In genomic region chrX:103681443-103681842, GRCh38 we compare ENCODE assay signal across 30 cellular contexts. TPM values are rescaled to one million over a fixed set of nuclear protein-coding genes. Genes with fewer than 3 reads are reported as not detected.
"Had no signal": no experiment of that assay in that cellular context is flagged by ENCODE, and none has a peak within 500 bp of the region (broad histone marks: within the 10 kb centered on the region; RNA-seq: fewer than 3 reads in every experiment).

No MANE protein-coding gene starts in this region.

- H3K9me3 ChIP-seq: colonic mucosa, left ventricle myocardium inferior, thoracic aorta, upper lobe of left lung had no signal

- H3K4me3 Mint-ChIP-seq: activated CD4-positive, alpha-beta T cell treated with anti-CD3 and anti-CD28 coated beads, Interleukin-2, amount 10 ng/mL, durations not matched to agents 7 days and 5 days; activated CD8-positive, alpha-beta T cell treated with anti-CD3 and anti-CD28 coated beads, Interleukin-2, amount 10 ng/mL, durations not matched to agents 7 days and 5 days; activated naive CD4-positive, alpha-beta T cell treated with anti-CD3 and anti-CD28 coated beads, Interleukin-2, amount 50 U/mL, for 24 hours; effector memory CD8-positive, alpha-beta T cell; mesothelial cell of epicardium; natural killer cell; stimulated activated naive B cell treated with anti-CD40 and anti-IgM and Interleukin-4, amounts not matched to agents 10 μg/mL and 1 μg/mL and 100 μg/mL, for 72 hours; T-cell; T-helper 2 cell treated with Interferon-gamma antibody and Interleukin-4, amounts not matched to agents 5 μg/mL and 100 μg/mL, for 36 hours had no signal

- H3K9me3 Mint-ChIP-seq: activated CD4-positive, alpha-beta T cell treated with anti-CD3 and anti-CD28 coated beads, Interleukin-2, amount 10 ng/mL, durations not matched to agents 7 days and 5 days; activated naive CD4-positive, alpha-beta T cell treated with anti-CD3 and anti-CD28 coated beads, Interleukin-2, amount 50 U/mL, for 24 hours; effector memory CD8-positive, alpha-beta T cell; natural killer cell; stimulated activated naive B cell treated with anti-CD40 and anti-IgM and Interleukin-4, amounts not matched to agents 10 μg/mL and 1 μg/mL and 100 μg/mL, for 72 hours; T-cell; T-helper 2 cell treated with Interferon-gamma antibody and Interleukin-4, amounts not matched to agents 5 μg/mL and 100 μg/mL, for 36 hours had no signal

- H3K27ac ChIP-seq: colonic mucosa, dorsolateral prefrontal cortex, left ventricle myocardium inferior, parathyroid adenoma, skin epidermis, upper lobe of left lung, VCaP had no signal

- H3K27ac Mint-ChIP-seq: activated CD4-positive, alpha-beta T cell treated with anti-CD3 and anti-CD28 coated beads, Interleukin-2, amount 10 ng/mL, durations not matched to agents 7 days and 5 days; activated CD8-positive, alpha-beta T cell treated with anti-CD3 and anti-CD28 coated beads, Interleukin-2, amount 10 ng/mL, durations not matched to agents 7 days and 5 days; activated naive CD4-positive, alpha-beta T cell treated with anti-CD3 and anti-CD28 coated beads, Interleukin-2, amount 50 U/mL, for 24 hours; effector memory CD8-positive, alpha-beta T cell; mesothelial cell of epicardium; natural killer cell; stimulated activated naive B cell treated with anti-CD40 and anti-IgM and Interleukin-4, amounts not matched to agents 10 μg/mL and 1 μg/mL and 100 μg/mL, for 72 hours; T-cell; T-helper 2 cell treated with Interferon-gamma antibody and Interleukin-4, amounts not matched to agents 5 μg/mL and 100 μg/mL, for 36 hours had no signal

- DNase-seq: activated CD4-positive, alpha-beta T cell treated with anti-CD3 and anti-CD28 coated beads, Interleukin-2, amount 10 ng/mL, durations not matched to agents 7 days and 5 days; activated CD8-positive, alpha-beta T cell treated with anti-CD3 and anti-CD28 coated beads, Interleukin-2, amount 10 ng/mL, durations not matched to agents 7 days and 5 days; activated gamma-delta T cell treated with Interleukin-2 at 50 U/mL for 16 hours; aorta; colonic mucosa; dorsolateral prefrontal cortex; effector memory CD8-positive, alpha-beta T cell; foreskin fibroblast; kidney glomerular epithelial cell; left ventricle myocardium inferior; natural killer cell; right cardiac atrium; stimulated activated CD4-positive, alpha-beta T cell treated with anti-CD3 and anti-CD28 coated beads, Interleukin-2, amount 100 ng/mL, for 24 hours; stimulated activated naive B cell treated with anti-CD40 and anti-IgM and Interleukin-4, amounts not matched to agents 10 μg/mL and 1 μg/mL and 100 μg/mL, for 72 hours; T-cell; upper lobe of left lung had no signal

- H3K79me2 ChIP-seq: parathyroid adenoma had no signal

- ATAC-seq: activated CD4-positive, CD25-positive, alpha-beta regulatory T cell treated with anti-CD3 and anti-CD28 coated beads, Interleukin-2, amount 50 U/mL, for 24 hours; activated CD8-positive, alpha-beta T cell treated with anti-CD3 and anti-CD28 coated beads, Interleukin-2, amount 10 ng/mL, durations not matched to agents 7 days and 5 days; effector memory CD8-positive, alpha-beta T cell; esophagus mucosa; natural killer cell; right cardiac atrium; stimulated activated naive B cell treated with anti-CD40 and anti-IgM and Interleukin-4, amounts not matched to agents 10 μg/mL and 1 μg/mL and 100 μg/mL, for 72 hours; T-cell had no signal

- H3K27me3 ChIP-seq: colonic mucosa, upper lobe of left lung had no signal

- H3K4me3 ChIP-seq: colonic mucosa, dorsolateral prefrontal cortex, left ventricle myocardium inferior, skin epidermis, thoracic aorta, upper lobe of left lung had no signal

- H3K4me1 ChIP-seq: colonic mucosa, parathyroid adenoma had no signal

- H3K27me3 Mint-ChIP-seq: activated CD4-positive, alpha-beta T cell treated with anti-CD3 and anti-CD28 coated beads, Interleukin-2, amount 10 ng/mL, durations not matched to agents 7 days and 5 days; activated naive CD4-positive, alpha-beta T cell treated with anti-CD3 and anti-CD28 coated beads, Interleukin-2, amount 50 U/mL, for 24 hours; effector memory CD8-positive, alpha-beta T cell had no signal

- H3K9ac ChIP-seq: parathyroid adenoma had no signal

- FAIRE-seq: endothelial cell of umbilical vein had no signal

- H2AFZ ChIP-seq: parathyroid adenoma had no signal

RNA-seq across cellular contexts. Expression of gene TMEM31, which starts 29.3 kb away (rescaled TPM):
- total RNA-seq: activated CD4-positive, alpha-beta T cell treated with anti-CD3 and anti-CD28 coated beads, Interleukin-2, amount 10 ng/mL, durations not matched to agents 7 days and 5 days; activated CD8-positive, alpha-beta T cell treated with anti-CD3 and anti-CD28 coated beads, Interleukin-2, amount 10 ng/mL, durations not matched to agents 7 days and 5 days; aorta; colonic mucosa; endothelial cell of umbilical vein; esophagus mucosa; glomerular endothelial cell; left ventricle myocardium inferior; lung microvascular endothelial cell; natural killer cell; pulmonary artery endothelial cell; T-cell; thoracic aorta; upper lobe of left lung had no signal
- polyA plus RNA-seq: adipose tissue, aorta, endothelial cell of umbilical vein, right cardiac atrium had no signal
